31 cellular contexts compared by ENCODE assay signal in the genomic region with DNA sequence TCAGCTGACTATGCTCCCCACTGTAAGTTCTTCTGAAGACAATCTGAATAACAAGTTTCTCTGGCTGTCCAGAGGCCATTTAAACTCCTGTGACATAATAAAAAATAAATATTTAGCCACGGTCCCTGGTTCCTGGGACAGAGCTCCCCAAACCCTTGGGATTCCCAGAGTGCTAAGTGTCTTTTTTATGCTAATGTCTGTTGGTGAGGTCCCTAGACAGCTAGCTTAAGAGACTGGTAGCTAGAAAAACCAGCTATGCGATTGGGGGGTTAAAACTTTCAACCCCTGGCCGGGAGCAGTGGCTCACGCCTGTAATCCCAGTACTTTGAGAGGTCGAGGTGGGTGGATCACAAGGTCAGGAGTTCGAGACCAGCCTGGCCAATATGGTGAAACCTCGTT. TPM values are rescaled to one million over a fixed set of nuclear protein-coding genes. Genes with fewer than 3 reads are reported as not detected.
DNase-seq lines count a peak whose midpoint lies in the region; ATAC-seq, FAIRE-seq and TF ChIP-seq lines count a peak whose summit lies in the region.
"Had no signal": no experiment of that assay in that cellular context is flagged by ENCODE, and none has a peak within 500 bp of the region (broad histone marks: within the 10 kb centered on the region; RNA-seq: fewer than 3 reads in every experiment).

No MANE protein-coding gene starts in this region.

- no peak overlapping the region for H3K27ac ChIP-seq in GM12878 (ENCODE audit: control insufficient read depth, insufficient read depth)
- peak overlapping the region; percentile 46 for H3K27ac ChIP-seq in lower lobe of right lung
- peak overlapping the region; percentile 24 for H3K27ac ChIP-seq in parathyroid adenoma
- H3K27ac ChIP-seq: cardiac muscle cell, KMS-11, neutrophil, psoas muscle, SJSA1, tibial artery had no signal

- peaks cover 32% of the 10 kb centered on the region for H3K79me2 ChIP-seq in GM12878 (ENCODE audit: control insufficient read depth, insufficient read depth, low read length)
- no peaks in the 10 kb centered on the region for H3K79me2 ChIP-seq in parathyroid adenoma

- RAD21 ChIA-PET in GM12878 (lab: Charles Lee; ENCODE audit: unreplicated experiment) = interaction anchor here (1.0 to 1.1 kb wide), 3 partner anchors 11 to 652 kb away, joined by 3 read pairs; no protein-coding TSS in a partner anchor

- in situ Hi-C loops in GM12878 (cut with MboI) = no loop called here

- H3K36me3 ChIP-seq in GM12878 (ENCODE audit: control insufficient read depth in 2 of 2, insufficient read depth in 2 of 2, low read length in 1 of 2) (peaks cover 0 to 10% of the 10 kb centered on the region in 2 experiments; a peak in 1 of 4 replicates), lower lobe of right lung (no peaks in the 10 kb centered on the region), parathyroid adenoma (ENCODE audit: control insufficient read depth, insufficient read depth, low read length) (no peaks in the 10 kb centered on the region)
- H3K36me3 ChIP-seq: BE2C, cardiac muscle cell, esophagus squamous epithelium, HAP-1, neutrophil, SJSA1, tibial artery had no signal

- TF ChIP-seq CTCF in GM12878 (IDR thresholded peaks at IDR 0.05 in 2 of 3, conservative IDR thresholded peaks at IDR 0.05 in 1 of 3; ENCODE audit: control insufficient read depth in 2 of 3, extremely low read depth in 1 of 3, insufficient read depth in 1 of 3, low read depth in 3 of 3, low read length in 3 of 3) (no peak), lower lobe of right lung (IDR thresholded peaks at IDR 0.05) (no peak), parathyroid adenoma (IDR thresholded peaks at IDR 0.05) (no peak)

- BruUV-seq in GM12878 (replicated peaks; lab: Mats Ljungman, UMichigan) = no TSS peak

- no peaks in the 10 kb centered on the region; the same call in 2 of the 3 replicates for H3K9me3 ChIP-seq in GM12878 (replicated peaks; ENCODE audit: control insufficient read depth, insufficient read depth, low read length)
- no peaks in the 10 kb centered on the region for H3K9me3 ChIP-seq in lower lobe of right lung
- no peaks in the 10 kb centered on the region for H3K9me3 ChIP-seq in parathyroid adenoma (ENCODE audit: control insufficient read depth, low read length)
- H3K9me3 ChIP-seq: A549, BE2C, esophagus squamous epithelium, HAP-1, neutrophil, psoas muscle, SJSA1, tibial artery had no signal

- no peak for FAIRE-seq in GM12878 (lab: Jason Lieb, UNC)
- no peak for FAIRE-seq in H54 (lab: Jason Lieb, UNC)
- FAIRE-seq: A549, frontal cortex had no signal

- intact Hi-C loops in GM12878 (cut with micrococcal nuclease; ENCODE audit: unreplicated experiment) = no loop called here
- intact Hi-C loops in lower lobe of right lung (cut with DNase I) = no loop called here

- POLR2A ChIA-PET in GM12878 (lab: Charles Lee) = interaction anchor here (0.9 to 2.2 kb wide), 3 partner anchors 11 to 39 kb away, joined by 3 to 8 read pairs (median 6); no protein-coding TSS in a partner anchor

- CTCF ChIA-PET in GM12878 (lab: Yijun Ruan, JAX) = interaction anchor here (0.7 to 1.5 kb wide), 5 partner anchors 10 to 100 kb away, joined by 3 to 4 read pairs (median 3); a partner anchor contains a TSS

- no peak for TF ChIP-seq POLR2A in GM12878 (IDR thresholded peaks at IDR 0.05; ENCODE audit: low read depth, low read length)
- no peak for TF ChIP-seq POLR2A in H54 (IDR thresholded peaks at IDR 0.05; ENCODE audit: low read depth, low read length)

- WGBS in GM12878 (ENCODE audit: insufficient coverage, insufficient replicate concordance, low lambda C conversion rate, missing lambda C conversion rate) = 77% methylated on average over 5 of the region's 7 CpGs

- H2AFZ ChIP-seq in GM12878 (ENCODE audit: control insufficient read depth, low read depth, low read length) = no peak overlapping the region
- peak overlapping the region; percentile 50 for H2AFZ ChIP-seq in parathyroid adenoma

- ATAC-seq in GM12878 (no peak), lower lobe of right lung (no peak), HG02763 (IDR thresholded peaks at IDR 0.05; ENCODE audit: unreplicated experiment) (no peak)
- ATAC-seq: A549; activated naive CD4-positive, alpha-beta T cell treated with anti-CD3 and anti-CD28 coated beads, Interleukin-2, amount 50 U/mL, for 72 hours; activated T-helper 17 cell treated with anti-CD3 and anti-CD28 coated beads, Interleukin-2, amount 50 U/mL, for 72 hours; stimulated activated naive CD8-positive, alpha-beta T cell treated with anti-CD3 and anti-CD28 coated beads, Interleukin-15, Interleukin-2, amounts not matched to agents 100 U/mL and 50 U/mL, for 24 hours; T-cell had no signal

- H3K4me3 ChIP-seq in GM12878 = no peak overlapping the region
- H3K4me3 ChIP-seq in lower lobe of right lung = no peak overlapping the region
- no peak overlapping the region for H3K4me3 ChIP-seq in parathyroid adenoma (ENCODE audit: low read depth, low read length)
- H3K4me3 ChIP-seq: A549, cardiac muscle cell, HAP-1, psoas muscle, SJSA1, tibial artery had no signal

- no peak for TF ChIP-seq EP300 in GM12878 (IDR thresholded peaks at IDR 0.05; ENCODE audit: borderline replicate concordance in 1 of 2, control insufficient read depth in 1 of 2, low read depth in 2 of 2, low read length in 2 of 2)

- 0 out of 2 replicates have a peak overlapping the region, but pooled peaks have one; percentile 30 for H3K4me2 ChIP-seq in GM12878 (ENCODE audit: control insufficient read depth, insufficient read depth)
- H3K4me2 ChIP-seq in parathyroid adenoma (ENCODE audit: low read length) = no peak overlapping the region
- H3K4me2 ChIP-seq: KMS-11 had no signal

- H3K4me1 ChIP-seq in GM12878 (ENCODE audit: control insufficient read depth, insufficient read depth, low read length) = peaks cover 16% of the 10 kb centered on the region
- H3K4me1 ChIP-seq in lower lobe of right lung = peaks cover 35% of the 10 kb centered on the region
- H3K4me1 ChIP-seq in parathyroid adenoma = peaks cover 5% of the 10 kb centered on the region
- H3K4me1 ChIP-seq: psoas muscle had no signal

- no peaks in the 10 kb centered on the region for H4K20me1 ChIP-seq in GM12878 (ENCODE audit: control insufficient read depth, insufficient read depth)

- SMC1A ChIA-PET in GM12878 (lab: Charles Lee; ENCODE audit: uncharacterized antibody, unreplicated experiment) = interaction anchor here (0.9 to 11.2 kb wide), 9 partner anchors 12 to 146 kb away, joined by 3 to 150 read pairs (median 4); a partner anchor contains a TSS

- no peak for TF ChIP-seq RAD21 in GM12878 (IDR thresholded peaks at IDR 0.05; ENCODE audit: insufficient read depth, low read depth, low read length)

- H3K27me3 ChIP-seq in GM12878 (replicated peaks in 1 of 2; ENCODE audit: control insufficient read depth in 2 of 2, insufficient read depth in 2 of 2, low read length in 1 of 2) (no peaks in the 10 kb centered on the region), lower lobe of right lung (ENCODE audit: low read depth) (no peaks in the 10 kb centered on the region), parathyroid adenoma (ENCODE audit: control insufficient read depth, insufficient read depth, low read length) (no peaks in the 10 kb centered on the region)
- H3K27me3 ChIP-seq: BE2C, cardiac muscle cell, esophagus squamous epithelium, SJSA1, tibial artery had no signal

- peak; percentile 49 for DNase-seq in ELF-1 (ENCODE audit: low read depth, low spot score)
- no peak for DNase-seq in GM12878 (ENCODE audit: low read depth, low spot score)
- DNase-seq in lower lobe of right lung = no peak
- DNase-seq in H54 (ENCODE audit: insufficient read length, low spot score) = no peak
- DNase-seq in GM19238 (ENCODE audit: insufficient read length, low spot score) = no peak
- DNase-seq in activated CD4-positive, alpha-beta T cell treated with anti-CD3 and anti-CD28 coated beads, Interleukin-2, amount 50 U/mL, for 4 hours = no peak
- DNase-seq: activated CD4-positive, alpha-beta memory T cell treated with anti-CD3 and anti-CD28 coated beads for 36 hours; activated CD8-positive, alpha-beta memory T cell treated with anti-CD3 and anti-CD28 coated beads, Interleukin-2, amount 50 U/mL, for 4 hours; cortex of kidney; DMS153; esophagus squamous epithelium; immature natural killer cell; MM.1S; NCI-H2029; NCI-H526; psoas muscle; stimulated activated naive CD8-positive, alpha-beta T cell treated with anti-CD3 and anti-CD28 coated beads, Interleukin-15, Interleukin-2, amounts not matched to agents 100 U/mL and 50 U/mL, for 24 hours; T-cell had no signal

- H3K9ac ChIP-seq in GM12878 (ENCODE audit: control insufficient read depth, insufficient read depth, low read length) (no peak overlapping the region), parathyroid adenoma (no peak overlapping the region)
- H3K9ac ChIP-seq: KMS-11 had no signal

RNA-seq across cellular contexts. Expression of a gene that starts 5.9 kb away (rescaled TPM):
- 60.8 and 68.9 TPM in 2 replicates for total RNA-seq in GM12878 (2013; cell fraction: nucleolus; rRNA removed)
- total RNA-seq in GM12878 (2014; rRNA removed) (22.0 and 24.9 TPM in 2 replicates), GM12878 (2014; rRNA removed; fragmentation: Illumina TruSeq; extraction: Trizol) (26.4 and 32.0 TPM in 2 replicates), GM12878 (2021) (31.4 and 43.3 TPM in 2 replicates), lower lobe of right lung (38.6 TPM)
- polyA plus RNA-seq in GM12878 (2011; ENCODE audit: low read depth) = 12.9 TPM
- polyA plus RNA-seq in GM12878 (2011; rRNA removed) (31.3 and 47.1 TPM in 2 replicates), GM12878 (2014; fragmentation: Illumina TruSeq; extraction: Trizol) (32.0 and 42.2 TPM in 2 replicates), GM12878 (2014; fragmentation: Nextera tagmentation; extraction: Ambion mirVana) (1 to 10 TPM; 4.7 to 8.9 TPM), GM12878 (2014; rRNA removed) (23.0 and 29.8 TPM in 2 replicates), GM12878 (2016; fragmentation: Nextera tagmentation; extraction: Ambion mirVana) (10 to 100 TPM; 14.2 to 14.6 TPM)
- polyA plus RNA-seq in GM12878 (2011; cell fraction: cytosol; rRNA removed) = 14.9 and 25.8 TPM in 2 replicates
- polyA plus RNA-seq in GM12878 (2011; cell fraction: nucleus; rRNA removed) = 25.8 and 27.6 TPM in 2 replicates
- 18.7 and 26.8 TPM in 2 replicates for polyA plus RNA-seq in GM12878 (2012)
- 12.1 and 13.1 TPM in 2 replicates for polyA minus RNA-seq in GM12878 (2011; rRNA and poly(A)+ RNA removed)
- polyA minus RNA-seq in GM12878 (2011; cell fraction: cytosol; rRNA and poly(A)+ RNA removed) = 14.1 and 15.0 TPM in 2 replicates
- polyA minus RNA-seq in GM12878 (2011; cell fraction: nucleus; rRNA and poly(A)+ RNA removed) = 14.9 and 26.5 TPM in 2 replicates

RNA-seq across cellular contexts. Expression of a gene that starts 37.2 kb away (rescaled TPM):
- total RNA-seq in GM12878 (2013; cell fraction: nucleolus; rRNA removed) = 31.1 and 33.5 TPM in 2 replicates
- total RNA-seq in GM12878 (2014; rRNA removed) (30.4 and 36.4 TPM in 2 replicates), GM12878 (2014; rRNA removed; fragmentation: Illumina TruSeq; extraction: Trizol) (15.1 and 16.5 TPM in 2 replicates), GM12878 (2021) (29.5 and 30.2 TPM in 2 replicates), lower lobe of right lung (17.0 TPM)
- polyA plus RNA-seq in GM12878 (2011; ENCODE audit: low read depth) = 3.7 TPM
- polyA plus RNA-seq in GM12878 (2011; rRNA removed) (47.3 and 58.4 TPM in 2 replicates), GM12878 (2014; fragmentation: Illumina TruSeq; extraction: Trizol) (13.1 TPM in 2 replicates), GM12878 (2014; fragmentation: Nextera tagmentation; extraction: Ambion mirVana) (100 to 1,000 TPM; 102 to 104 TPM), GM12878 (2014; rRNA removed) (50.4 and 52.6 TPM in 2 replicates), GM12878 (2016; fragmentation: Nextera tagmentation; extraction: Ambion mirVana) (10 to 100 TPM; 94.4 to 98.8 TPM)
- 38.7 and 59.0 TPM in 2 replicates for polyA plus RNA-seq in GM12878 (2011; cell fraction: cytosol; rRNA removed)
- 26.1 and 29.6 TPM in 2 replicates for polyA plus RNA-seq in GM12878 (2011; cell fraction: nucleus; rRNA removed)
- 15.5 and 16.5 TPM in 2 replicates for polyA plus RNA-seq in GM12878 (2012)
- 20.0 and 24.4 TPM in 2 replicates for polyA minus RNA-seq in GM12878 (2011; rRNA and poly(A)+ RNA removed)
- polyA minus RNA-seq in GM12878 (2011; cell fraction: cytosol; rRNA and poly(A)+ RNA removed) = 7.8 and 16.5 TPM in 2 replicates
- 8.7 and 13.7 TPM in 2 replicates for polyA minus RNA-seq in GM12878 (2011; cell fraction: nucleus; rRNA and poly(A)+ RNA removed)
